ENCODE assay signal across 1 cellular context in genomic region chr3:87333393-87333892, GRCh38.
TF ChIP-seq lines count a peak whose summit lies in the region.

No MANE protein-coding gene starts in this region.

TF ChIP-seq in K562, 482 proteins besides CTCF, POLR2A, EP300 and RAD21 (continued from another document):
- TF ChIP-seq IRF1 (CRISPR knock-in tag; IDR thresholded peaks at IDR 0.05; ENCODE audit: borderline replicate concordance) = no peak
- TF ChIP-seq ZNF175 (CRISPR knock-in tag; IDR thresholded peaks at IDR 0.05; ENCODE audit: low read depth) = no peak
- no peak for TF ChIP-seq E2F1 (CRISPR knock-in tag; IDR thresholded peaks at IDR 0.05)
- TF ChIP-seq ZNF224 (CRISPR knock-in tag; IDR thresholded peaks at IDR 0.05) = no peak
- TF ChIP-seq DACH1 (IDR thresholded peaks at IDR 0.05; ENCODE audit: partially characterized antibody) = no peak
- TF ChIP-seq TAL1 (IDR thresholded peaks at IDR 0.05) = no peak
- TF ChIP-seq DDX20 (tag; IDR thresholded peaks at IDR 0.05; ENCODE audit: low read depth) = no peak
